1 cellular context compared by ENCODE assay signal in genomic region chr2:16626997-16627605, GRCh38.
TF ChIP-seq lines count a peak whose summit lies in the region.

No MANE protein-coding gene starts in this region.

TF ChIP-seq in K562, 482 proteins besides CTCF, POLR2A, EP300 and RAD21 (continued from another document):
- TF ChIP-seq BCLAF1 (IDR thresholded peaks at IDR 0.05; ENCODE audit: borderline replicate concordance in 1 of 2, control insufficient read depth in 1 of 2, low read depth in 2 of 2, low read length in 1 of 2) = no peak
- TF ChIP-seq ZNF561 (CRISPR knock-in tag; conservative IDR thresholded peaks at IDR 0.05) = no peak
